Comparison of ENCODE assay signal across 31 cellular contexts in the genomic region with DNA sequence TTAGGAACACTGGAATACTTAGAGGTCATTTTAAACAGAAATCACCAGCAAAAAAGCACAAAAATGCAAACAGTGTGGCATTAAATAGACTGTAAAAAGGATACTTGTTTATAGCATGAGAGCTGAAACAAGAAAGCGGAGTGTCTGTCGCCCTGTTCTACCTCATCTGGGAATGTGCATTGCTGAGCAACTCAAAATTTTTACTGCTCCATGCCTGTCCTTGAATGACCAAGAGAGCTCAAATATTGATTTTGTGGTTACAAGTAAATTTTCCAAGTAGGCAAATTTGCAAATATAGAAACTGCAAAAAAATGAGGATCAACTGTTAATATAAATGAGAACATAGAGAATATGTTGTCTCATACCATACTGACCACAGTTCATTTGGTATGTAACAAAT.
"Had no signal": no experiment of that assay in that cellular context is flagged by ENCODE, and none has a peak within 500 bp of the region (broad histone marks: within the 10 kb centered on the region; RNA-seq: fewer than 3 reads in every experiment).

No MANE protein-coding gene starts in this region.

- H3K4me2 ChIP-seq: PC-9 had no signal

- DNase-seq: activated CD4-positive, alpha-beta T cell treated with anti-CD3 and anti-CD28 coated beads, Interleukin-2, amount 10 ng/mL, durations not matched to agents 24 days and 14 days; activated CD4-positive, alpha-beta T cell treated with anti-CD3 and anti-CD28 coated beads, Interleukin-2, amount 50 U/mL, for 4 hours; activated CD8-positive, alpha-beta T cell treated with anti-CD3 and anti-CD28 coated beads for 36 hours; activated effector memory CD4-positive, alpha-beta T cell treated with anti-CD3 and anti-CD28 coated beads, Interleukin-2, amount 50 U/mL, for 16 hours; activated naive CD4-positive, alpha-beta T cell; activated naive CD4-positive, alpha-beta T cell treated with anti-CD3 and anti-CD28 coated beads, Interleukin-2, amount 50 U/mL, for 16 hours; activated naive CD8-positive, alpha-beta T cell treated with anti-CD3 and anti-CD28 coated beads for 36 hours; activated T-cell treated with anti-CD3 and anti-CD28 coated beads, Interleukin-2, amount 50 U/mL, for 1 hour; activated T-cell treated with anti-CD3 and anti-CD28 coated beads, Interleukin-2, amount 50 U/mL, for 72 hours; amniotic stem cell; aorta; brain microvascular endothelial cell; NCI-H1105; NCI-H1417 treated with DMSO at 0.1 percent for 48 hours; NCI-H187 treated with DMSO at 0.1 percent for 48 hours; NCI-H2081; NCI-H226; NCI-H446 treated with DMSO at 0.1 percent for 48 hours; NCI-H524; NCI-H748 treated with DMSO at 0.1 percent for 48 hours; NK-92 treated with Interleukin-12 subunit alpha and Interleukin-12 subunit beta, amount 100 ng/mL, for 24 hours; PC-9; SIG-M5; T-helper 1 cell; T1000 had no signal

- H3K4me3 Mint-ChIP-seq: activated CD4-positive, alpha-beta T cell treated with anti-CD3 and anti-CD28 coated beads, Interleukin-2, amount 10 ng/mL, durations not matched to agents 24 days and 14 days; activated CD8-positive, alpha-beta T cell treated with anti-CD3 and anti-CD28 coated beads for 36 hours; activated naive CD8-positive, alpha-beta T cell treated with anti-CD3 and anti-CD28 coated beads for 36 hours; activated T-cell treated with anti-CD3 and anti-CD28 coated beads, Interleukin-2, amount 50 U/mL, for 72 hours; activated T-helper 17 cell treated with anti-CD3 and anti-CD28 coated beads, Interleukin-2, amount 50 U/mL, for 72 hours; central memory CD8-positive, alpha-beta T cell had no signal

- ATAC-seq: activated CD8-positive, alpha-beta T cell treated with anti-CD3 and anti-CD28 coated beads for 36 hours; activated T-cell treated with anti-CD3 and anti-CD28 coated beads, Interleukin-2, amount 50 U/mL, for 72 hours; activated T-helper 17 cell treated with anti-CD3 and anti-CD28 coated beads, Interleukin-2, amount 50 U/mL, for 72 hours; K562; Right ventricle myocardium inferior; SK-N-SH treated with all-trans-retinoic acid at 6 μM for 48 hours had no signal

- H2AFZ ChIP-seq: PC-9 had no signal

- H3K27ac Mint-ChIP-seq: activated CD4-positive, alpha-beta T cell treated with anti-CD3 and anti-CD28 coated beads, Interleukin-2, amount 10 ng/mL, durations not matched to agents 24 days and 14 days; activated CD8-positive, alpha-beta T cell treated with anti-CD3 and anti-CD28 coated beads for 36 hours; activated naive CD8-positive, alpha-beta T cell treated with anti-CD3 and anti-CD28 coated beads for 36 hours; activated T-helper 17 cell treated with anti-CD3 and anti-CD28 coated beads, Interleukin-2, amount 50 U/mL, for 72 hours had no signal

- H3K4me1 Mint-ChIP-seq: activated CD4-positive, alpha-beta T cell treated with anti-CD3 and anti-CD28 coated beads, Interleukin-2, amount 10 ng/mL, durations not matched to agents 24 days and 14 days; central memory CD8-positive, alpha-beta T cell had no signal

- H3K4me3 ChIP-seq: K562, PC-9 had no signal

- H3K27ac ChIP-seq: brain microvascular endothelial cell, PC-9, RWPE1 had no signal

- H3K9me3 Mint-ChIP-seq: activated CD4-positive, alpha-beta T cell treated with anti-CD3 and anti-CD28 coated beads, Interleukin-2, amount 10 ng/mL, durations not matched to agents 24 days and 14 days; activated CD8-positive, alpha-beta T cell treated with anti-CD3 and anti-CD28 coated beads for 36 hours; activated naive CD8-positive, alpha-beta T cell treated with anti-CD3 and anti-CD28 coated beads for 36 hours; activated T-cell treated with anti-CD3 and anti-CD28 coated beads, Interleukin-2, amount 50 U/mL, for 72 hours; activated T-helper 17 cell treated with anti-CD3 and anti-CD28 coated beads, Interleukin-2, amount 50 U/mL, for 72 hours; central memory CD8-positive, alpha-beta T cell had no signal

- FAIRE-seq: K562 had no signal

- H3K27me3 Mint-ChIP-seq: activated CD4-positive, alpha-beta T cell treated with anti-CD3 and anti-CD28 coated beads, Interleukin-2, amount 10 ng/mL, durations not matched to agents 24 days and 14 days; activated CD8-positive, alpha-beta T cell treated with anti-CD3 and anti-CD28 coated beads for 36 hours; activated naive CD8-positive, alpha-beta T cell treated with anti-CD3 and anti-CD28 coated beads for 36 hours; activated T-helper 17 cell treated with anti-CD3 and anti-CD28 coated beads, Interleukin-2, amount 50 U/mL, for 72 hours; central memory CD8-positive, alpha-beta T cell had no signal

- H3K36me3 ChIP-seq: brain microvascular endothelial cell had no signal

- H3K27me3 ChIP-seq: brain microvascular endothelial cell had no signal
